In the genomic region with DNA sequence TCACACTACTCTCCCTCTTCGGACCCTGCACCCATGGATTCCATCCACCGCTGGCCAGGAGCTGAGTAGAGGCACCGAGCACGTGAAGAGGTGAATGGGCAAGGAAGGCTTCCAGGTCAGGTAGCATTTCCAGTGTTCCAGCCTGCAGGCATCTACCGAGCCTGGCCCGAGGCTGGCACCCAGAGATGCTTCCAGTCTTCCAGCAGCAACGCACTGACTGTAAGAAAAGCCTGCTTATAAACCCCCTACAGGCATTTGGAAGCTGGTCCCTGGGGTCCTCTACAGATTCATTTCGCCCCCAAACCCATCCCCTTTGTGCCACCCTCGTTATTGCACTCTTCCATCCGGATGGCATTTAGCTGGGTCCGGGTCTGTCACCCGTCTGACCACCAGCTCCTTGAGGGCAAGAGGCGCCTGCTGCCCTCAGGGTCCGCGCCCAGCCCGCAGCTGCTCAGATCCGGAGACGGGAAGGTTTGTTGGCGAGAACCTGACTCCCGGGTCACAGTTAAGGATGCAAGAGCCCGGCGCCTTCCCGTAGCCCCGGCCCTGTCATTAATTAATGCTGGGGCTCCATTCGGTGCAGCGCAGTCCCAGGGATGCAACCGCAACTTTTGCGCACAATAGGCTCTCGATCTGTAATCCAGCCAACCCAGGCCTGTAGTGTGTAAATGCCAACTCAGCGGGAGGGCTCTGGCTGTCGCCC, we compare ENCODE assay signal across 8 cellular contexts. TPM values are rescaled to one million over a fixed set of nuclear protein-coding genes. Genes with fewer than 3 reads are reported as not detected.
DNase-seq lines count a peak whose midpoint lies in the region; ATAC-seq, FAIRE-seq and TF ChIP-seq lines count a peak whose summit lies in the region.

No MANE protein-coding gene starts in this region.

- H3K27me3 ChIP-seq in right cardiac atrium (ENCODE audit: control insufficient read depth, insufficient read depth), result no peaks in the 10 kb centered on the region

- peak overlapping the region; percentile 93 for H3K27ac Mint-ChIP-seq in activated CD4-positive, alpha-beta memory T cell treated with anti-CD3 and anti-CD28 coated beads, Interleukin-2, amount 10 ng/mL, durations not matched to agents 7 days and 5 days
- H3K27ac Mint-ChIP-seq in stimulated activated naive B cell treated with anti-CD40 and anti-IgM and Interleukin-4, amounts not matched to agents 10 μg/mL and 1 μg/mL and 100 μg/mL, for 72 hours, result peak overlapping the region; percentile 96

- peak overlapping the region; percentile 88 for H3K4me3 Mint-ChIP-seq in activated CD4-positive, alpha-beta memory T cell treated with anti-CD3 and anti-CD28 coated beads, Interleukin-2, amount 10 ng/mL, durations not matched to agents 7 days and 5 days
- H3K4me3 Mint-ChIP-seq in stimulated activated naive B cell treated with anti-CD40 and anti-IgM and Interleukin-4, amounts not matched to agents 10 μg/mL and 1 μg/mL and 100 μg/mL, for 72 hours, result peak overlapping the region; percentile 95 to 98

- H3K4me1 ChIP-seq in right cardiac atrium (ENCODE audit: control insufficient read depth, insufficient read depth, low read length), result peaks cover 1% of the 10 kb centered on the region

- peaks cover 10% of the 10 kb centered on the region for H3K36me3 Mint-ChIP-seq in activated CD4-positive, alpha-beta memory T cell treated with anti-CD3 and anti-CD28 coated beads, Interleukin-2, amount 10 ng/mL, durations not matched to agents 7 days and 5 days (ENCODE audit: low read depth)
- peaks cover 2 to 6% of the 10 kb centered on the region in 2 donors for H3K36me3 Mint-ChIP-seq in stimulated activated naive B cell treated with anti-CD40 and anti-IgM and Interleukin-4, amounts not matched to agents 10 μg/mL and 1 μg/mL and 100 μg/mL, for 72 hours

- peaks cover 34% of the 10 kb centered on the region for H3K4me1 Mint-ChIP-seq in activated CD4-positive, alpha-beta memory T cell treated with anti-CD3 and anti-CD28 coated beads, Interleukin-2, amount 10 ng/mL, durations not matched to agents 7 days and 5 days
- peaks cover 14 to 41% of the 10 kb centered on the region in 2 donors for H3K4me1 Mint-ChIP-seq in stimulated activated naive B cell treated with anti-CD40 and anti-IgM and Interleukin-4, amounts not matched to agents 10 μg/mL and 1 μg/mL and 100 μg/mL, for 72 hours

- H3K9me3 ChIP-seq in right cardiac atrium (ENCODE audit: control insufficient read depth, low read length), result no peaks in the 10 kb centered on the region

- POLR2A ChIA-PET in activated CD4-positive, alpha-beta memory T cell treated with anti-CD3 and anti-CD28 coated beads, Interleukin-2, amount 10 ng/mL, durations not matched to agents 7 days and 5 days (lab: Charles Lee), result interaction anchor here (1.3 to 3.9 kb wide), 6 partner anchors 10 to 178 kb away, joined by 3 to 54 read pairs (median 4); a partner anchor contains a TSS

- ATAC-seq in HG02840 (IDR thresholded peaks at IDR 0.05; ENCODE audit: low FRiP score, unreplicated experiment) (peak; percentile 6), right cardiac atrium (peak; percentile 23 to 43), GM18873 (IDR thresholded peaks at IDR 0.05; ENCODE audit: low FRiP score, unreplicated experiment) (no peak)
- ATAC-seq in stimulated activated naive B cell treated with anti-CD40 and anti-IgM and Interleukin-4, amounts not matched to agents 10 μg/mL and 1 μg/mL and 100 μg/mL, for 72 hours (replicated peaks), result no peak

- no peaks in the 10 kb centered on the region for H3K9me3 Mint-ChIP-seq in activated CD4-positive, alpha-beta memory T cell treated with anti-CD3 and anti-CD28 coated beads, Interleukin-2, amount 10 ng/mL, durations not matched to agents 7 days and 5 days
- peaks cover 0 to 1% of the 10 kb centered on the region in 2 donors for H3K9me3 Mint-ChIP-seq in stimulated activated naive B cell treated with anti-CD40 and anti-IgM and Interleukin-4, amounts not matched to agents 10 μg/mL and 1 μg/mL and 100 μg/mL, for 72 hours

- H3K27me3 Mint-ChIP-seq in activated CD4-positive, alpha-beta memory T cell treated with anti-CD3 and anti-CD28 coated beads, Interleukin-2, amount 10 ng/mL, durations not matched to agents 7 days and 5 days, result peaks cover 11% of the 10 kb centered on the region
- peaks cover 11 to 19% of the 10 kb centered on the region in 2 donors for H3K27me3 Mint-ChIP-seq in stimulated activated naive B cell treated with anti-CD40 and anti-IgM and Interleukin-4, amounts not matched to agents 10 μg/mL and 1 μg/mL and 100 μg/mL, for 72 hours

- 8% methylated on average over 31 of the region's 31 CpGs for WGBS in right cardiac atrium

- CTCF ChIA-PET in activated CD4-positive, alpha-beta memory T cell treated with anti-CD3 and anti-CD28 coated beads, Interleukin-2, amount 10 ng/mL, durations not matched to agents 7 days and 5 days (lab: Charles Lee), result interaction anchor here (0.8 to 1.7 kb wide), 4 partner anchors 10 to 41 kb away, joined by 3 to 5 read pairs (median 3); no protein-coding TSS in a partner anchor

- DNase-seq in GM12864 (ENCODE audit: low read depth), result no peak
- DNase-seq in activated CD4-positive, alpha-beta memory T cell treated with anti-CD3 and anti-CD28 coated beads, Interleukin-2, amount 10 ng/mL, durations not matched to agents 7 days and 5 days, result no peak
- peak in 1 of 3 donors; percentile 57 for DNase-seq in right cardiac atrium
- DNase-seq in stimulated activated naive B cell treated with anti-CD40 and anti-IgM and Interleukin-4, amounts not matched to agents 10 μg/mL and 1 μg/mL and 100 μg/mL, for 72 hours, result no peak
- no peak for DNase-seq in KG1 (lab: John Stamatoyannopoulos, UW)
- no peak for DNase-seq in HTR-8/SVneo (ENCODE audit: insufficient read length, low spot score)

- peak overlapping the region; percentile 88 for H3K4me3 ChIP-seq in GM12864 (ENCODE audit: low read depth, low read length)
- H3K4me3 ChIP-seq in right cardiac atrium (ENCODE audit: low read length), result peak overlapping the region; percentile 50

- H3K27ac ChIP-seq in right cardiac atrium (ENCODE audit: low read length), result peak overlapping the region; percentile 26

- no peak for TF ChIP-seq CTCF in GM12864 (IDR thresholded peaks at IDR 0.05; ENCODE audit: low read depth, low read length, missing control alignments)

- FAIRE-seq in HTR-8/SVneo (lab: Jason Lieb, UNC), result no peak

- intact Hi-C loops in right cardiac atrium (cut with DNase I), result no loop called here

RNA-seq across cellular contexts. Expression of a gene that starts 0.6 kb away (rescaled TPM):
- total RNA-seq in activated CD4-positive, alpha-beta memory T cell treated with anti-CD3 and anti-CD28 coated beads, Interleukin-2, amount 10 ng/mL, durations not matched to agents 7 days and 5 days, result 10 to 100 TPM; 76.0 to 84.2 TPM
- 100 to 1,000 TPM in 1 of 4 donors, 10 to 100 TPM in 3; 85.6 to 105 (median 96.0) TPM for total RNA-seq in right cardiac atrium
- 79.4 TPM for polyA plus RNA-seq in right cardiac atrium

RNA-seq across cellular contexts. Expression of a gene that starts 50.6 kb away (rescaled TPM):
- total RNA-seq in activated CD4-positive, alpha-beta memory T cell treated with anti-CD3 and anti-CD28 coated beads, Interleukin-2, amount 10 ng/mL, durations not matched to agents 7 days and 5 days, result 100 to 1,000 TPM; 188 to 197 TPM
- total RNA-seq in right cardiac atrium, result 100 to 1,000 TPM; 224 to 275 (median 253) TPM
- 77.4 TPM for polyA plus RNA-seq in right cardiac atrium

Comparison
In these comparisons a context has a peak if more than half of its experiments do, and no peak if none do; other contexts are left out.
1. ATAC-seq: peak in HG02840 (single experiment) and right cardiac atrium (2 of 2); none in stimulated activated naive B cell treated with anti-CD40 and anti-IgM and Interleukin-4, amounts not matched to agents 10 μg/mL and 1 μg/mL and 100 μg/mL, for 72 hours (0 of 2) and GM18873 (single experiment).